In the genomic region with DNA sequence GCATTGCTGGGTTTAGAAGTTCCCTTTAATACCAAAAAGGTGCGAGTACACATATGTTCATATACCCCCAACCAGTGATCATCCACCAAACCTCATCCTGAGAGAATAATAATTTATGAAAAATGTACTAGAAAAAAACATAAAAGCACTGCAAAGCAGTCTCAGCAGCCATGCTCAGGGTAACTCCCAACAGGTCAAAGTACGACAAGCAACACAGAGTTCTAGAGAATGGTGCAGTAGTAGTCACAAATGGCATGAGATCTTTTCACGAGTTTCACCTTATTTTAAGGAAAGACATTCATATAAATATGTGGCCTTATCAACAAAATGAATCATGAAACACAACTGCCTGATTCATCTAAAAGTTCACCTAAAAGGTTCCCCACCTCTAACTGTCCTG, we compare ENCODE assay signal across 29 cellular contexts.
"Had no signal": no experiment of that assay in that cellular context is flagged by ENCODE, and none has a peak within 500 bp of the region (broad histone marks: within the 10 kb centered on the region; RNA-seq: fewer than 3 reads in every experiment).

No MANE protein-coding gene starts in this region.

- H3K4me3 Mint-ChIP-seq: activated CD8-positive, alpha-beta T cell treated with anti-CD3 and anti-CD28 coated beads, Interleukin-2, amount 10 ng/mL, durations not matched to agents 7 days and 5 days; activated naive CD8-positive, alpha-beta T cell treated with anti-CD3 and anti-CD28 coated beads, Interleukin-2, amount 50 U/mL, for 24 hours; activated T-helper 1 cell treated with anti-CD3 and anti-CD28 coated beads, Interleukin-12 subunit alpha, Interleukin-12 subunit beta, Interleukin-2, Interleukin-4 antibody, amounts not matched to agents 30 ng/mL and 10 ng/mL and 1 ng/mL, durations not matched to agents 14 hours and 24 hours and 36 hours; T-helper 1 cell treated with Interleukin-12 subunit alpha and Interleukin-12 subunit beta and Interleukin-4 antibody, amounts not matched to agents 30 μg/mL and 1 μg/mL, for 36 hours; WTC11 had no signal

- H3K27me3 Mint-ChIP-seq: activated naive CD8-positive, alpha-beta T cell treated with anti-CD3 and anti-CD28 coated beads, Interleukin-2, amount 50 U/mL, for 24 hours had no signal

- H3K27me3 ChIP-seq: ascending aorta, body of pancreas, cardiac muscle cell, SJCRH30 had no signal

- H3K9me3 ChIP-seq: ascending aorta, body of pancreas, SJCRH30 had no signal

- H3K27ac ChIP-seq: body of pancreas, cardiac muscle cell, SJCRH30 had no signal

- H3K36me3 Mint-ChIP-seq: activated naive CD4-positive, alpha-beta T cell treated with anti-CD3 and anti-CD28 coated beads, Interleukin-2, amount 50 U/mL, for 72 hours; WTC11 had no signal

- ATAC-seq: activated CD8-positive, alpha-beta T cell treated with anti-CD3 and anti-CD28 coated beads, Interleukin-2, amount 10 ng/mL, durations not matched to agents 7 days and 5 days; activated naive CD4-positive, alpha-beta T cell treated with anti-CD3 and anti-CD28 coated beads, Interleukin-2, amount 50 U/mL, for 72 hours; activated naive CD8-positive, alpha-beta T cell treated with anti-CD3 and anti-CD28 coated beads, Interleukin-2, amount 50 U/mL, for 24 hours; body of pancreas; Panc1; WTC11 had no signal

- H3K4me1 Mint-ChIP-seq: activated naive CD8-positive, alpha-beta T cell treated with anti-CD3 and anti-CD28 coated beads, Interleukin-2, amount 50 U/mL, for 24 hours had no signal

- DNase-seq: activated CD4-positive, alpha-beta T cell treated with anti-CD3 and anti-CD28 coated beads for 48 hours; activated CD4-positive, alpha-beta T cell treated with anti-CD3 and anti-CD28 coated beads, Interleukin-2, amount 50 U/mL, for 4 hours; activated CD4-positive, CD25-positive, alpha-beta regulatory T cell treated with anti-CD3 and anti-CD28 coated beads, Interleukin-2, amount 50 U/mL, for 72 hours; activated CD8-positive, alpha-beta memory T cell treated with anti-CD3 and anti-CD28 coated beads, Interleukin-2, amount 50 U/mL, for 48 hours; activated CD8-positive, alpha-beta T cell treated with anti-CD3 and anti-CD28 coated beads, Interleukin-2, amount 10 ng/mL, durations not matched to agents 7 days and 5 days; activated effector memory CD4-positive, alpha-beta T cell treated with Interleukin-2 at 50 U/mL for 16 hours; activated naive CD4-positive, alpha-beta T cell; activated naive CD8-positive, alpha-beta T cell treated with anti-CD3 and anti-CD28 coated beads, Interleukin-2, amount 50 U/mL, for 24 hours; activated T-cell treated with anti-CD3 and anti-CD28 coated beads, Interleukin-2, amount 50 U/mL, for 1 hour; amniotic stem cell; body of pancreas; KG1; NCI-H1092; NCI-H2107; NCI-H2171 treated with DMSO at 0.1 percent for 48 hours; NCI-H226; NCI-H510A; NCI-H526 treated with DMSO at 0.1 percent for 48 hours; NCI-H82; Right ventricle myocardium superior; RPMI8226; SJCRH30 had no signal

- H3K4me3 ChIP-seq: ascending aorta, body of pancreas, cardiac muscle cell, SJCRH30 had no signal

- H3K27ac Mint-ChIP-seq: activated CD8-positive, alpha-beta T cell treated with anti-CD3 and anti-CD28 coated beads, Interleukin-2, amount 10 ng/mL, durations not matched to agents 7 days and 5 days; activated naive CD4-positive, alpha-beta T cell treated with anti-CD3 and anti-CD28 coated beads, Interleukin-2, amount 50 U/mL, for 72 hours; activated naive CD8-positive, alpha-beta T cell treated with anti-CD3 and anti-CD28 coated beads, Interleukin-2, amount 50 U/mL, for 24 hours; activated T-helper 1 cell treated with anti-CD3 and anti-CD28 coated beads, Interleukin-12 subunit alpha, Interleukin-12 subunit beta, Interleukin-2, Interleukin-4 antibody, amounts not matched to agents 30 ng/mL and 10 ng/mL and 1 ng/mL, durations not matched to agents 14 hours and 24 hours and 36 hours; T-helper 1 cell treated with Interleukin-12 subunit alpha and Interleukin-12 subunit beta and Interleukin-4 antibody, amounts not matched to agents 30 μg/mL and 1 μg/mL, for 36 hours; WTC11 had no signal

- H3K36me3 ChIP-seq: ascending aorta, cardiac muscle cell, SJCRH30 had no signal

- H3K9me3 Mint-ChIP-seq: activated naive CD4-positive, alpha-beta T cell treated with anti-CD3 and anti-CD28 coated beads, Interleukin-2, amount 50 U/mL, for 72 hours; activated naive CD8-positive, alpha-beta T cell treated with anti-CD3 and anti-CD28 coated beads, Interleukin-2, amount 50 U/mL, for 24 hours; activated T-helper 1 cell treated with anti-CD3 and anti-CD28 coated beads, Interleukin-12 subunit alpha, Interleukin-12 subunit beta, Interleukin-2, Interleukin-4 antibody, amounts not matched to agents 30 ng/mL and 10 ng/mL and 1 ng/mL, durations not matched to agents 14 hours and 24 hours and 36 hours; T-helper 1 cell treated with Interleukin-12 subunit alpha and Interleukin-12 subunit beta and Interleukin-4 antibody, amounts not matched to agents 30 μg/mL and 1 μg/mL, for 36 hours; WTC11 had no signal

- H3K4me1 ChIP-seq: body of pancreas had no signal
